Comparison of ENCODE assay signal across 14 cellular contexts in genomic region chr16:57738844-57739243, GRCh38. TPM values are rescaled to one million over a fixed set of nuclear protein-coding genes. Genes with fewer than 3 reads are reported as not detected.
A peak's percentile ranks its signal among the peaks of the same experiment; 100 is the strongest.
DNase-seq lines count a peak whose midpoint lies in the region; ATAC-seq and TF ChIP-seq lines count a peak whose summit lies in the region.
"Had no signal": no experiment of that assay in that cellular context is flagged by ENCODE, and none has a peak within 500 bp of the region (broad histone marks: within the 10 kb centered on the region; RNA-seq: fewer than 3 reads in every experiment).

No MANE protein-coding gene starts in this region.

- no peak overlapping the region for H4K91ac ChIP-seq in neuronal stem cell (ENCODE audit: low read depth, low read length, poor library complexity)

- H3K27me3 ChIP-seq in BLaER1 (no peaks in the 10 kb centered on the region), DND-41 (ENCODE audit: insufficient read depth, low read length, poor library complexity) (no peaks in the 10 kb centered on the region), neuronal stem cell (ENCODE audit: control insufficient read depth in 3 of 3, insufficient read depth in 3 of 3, low read depth in 1 of 3, low read length in 3 of 3) (no peaks in the 10 kb centered on the region)

- H2BK15ac ChIP-seq in neuronal stem cell (ENCODE audit: low read length), result no peak overlapping the region

- H3K27ac ChIP-seq in BLaER1 (0 out of 2 replicates have a peak overlapping the region, but pooled peaks have one; percentile 86), DND-41 (ENCODE audit: low read length) (no peak overlapping the region), neuronal stem cell (replicated peaks; ENCODE audit: low read length) (no peak overlapping the region)
- H3K27ac ChIP-seq: C4-2B had no signal

- peaks cover 44% of the 10 kb centered on the region for H3K36me3 ChIP-seq in BLaER1
- peaks cover 65% of the 10 kb centered on the region for H3K36me3 ChIP-seq in DND-41 (ENCODE audit: insufficient read depth, low read length)
- H3K36me3 ChIP-seq in neuronal stem cell (replicated peaks in 1 of 2; ENCODE audit: control insufficient read depth in 2 of 2, insufficient read depth in 2 of 2, low read length in 2 of 2), result peaks cover 6 to 46% of the 10 kb centered on the region in 2 donors

- H2BK5ac ChIP-seq in neuronal stem cell (ENCODE audit: low read length), result no peak overlapping the region

- H3K4me3 ChIP-seq in BLaER1 (no peak overlapping the region), DND-41 (ENCODE audit: low read depth in 1 of 2, low read length in 2 of 2) (no peak overlapping the region), neuronal stem cell (ENCODE audit: low read length in 2 of 2) (no peak overlapping the region)

- H4K8ac ChIP-seq in neuronal stem cell (ENCODE audit: low read depth, low read length), result no peak overlapping the region

- H2AFZ ChIP-seq in DND-41 (ENCODE audit: low read depth, low read length) (no peak overlapping the region), neuronal stem cell (ENCODE audit: low read length) (no peak overlapping the region)

- no peak overlapping the region for H3K14ac ChIP-seq in neuronal stem cell (ENCODE audit: low read length)

- no peak overlapping the region for H2BK120ac ChIP-seq in neuronal stem cell (ENCODE audit: low read depth, low read length)

- peak overlapping the region; percentile 40 for H3K23ac ChIP-seq in neuronal stem cell (ENCODE audit: low read depth, low read length, poor library complexity)

- WGBS in neuronal stem cell (ENCODE audit: extremely low coverage in 2 of 2, insufficient read length in 2 of 2, insufficient replicate concordance in 1 of 2), 2 donors, result no CpG with 5 or more reads among the region's 7 CpGs

- H3K79me1 ChIP-seq in neuronal stem cell (ENCODE audit: low read depth, low read length), result no peaks in the 10 kb centered on the region

- H3K4me2 ChIP-seq in BLaER1, result peak overlapping the region; percentile 12; the same call in 1 of the 2 replicates
- peak overlapping the region; percentile 25 for H3K4me2 ChIP-seq in DND-41 (ENCODE audit: insufficient read depth, low read length)
- H3K4me2 ChIP-seq in neuronal stem cell (ENCODE audit: insufficient read depth, low read length, poor library complexity, severe bottlenecking), result no peak overlapping the region

- TF ChIP-seq CTCF in DND-41 (IDR thresholded peaks at IDR 0.05; ENCODE audit: borderline replicate concordance, extremely low read depth, low read length, poor library complexity, severe bottlenecking), result no peak

- H3K4me1 ChIP-seq in BLaER1 (peaks cover 85% of the 10 kb centered on the region), DND-41 (ENCODE audit: insufficient read depth, low read length) (peaks cover 38% of the 10 kb centered on the region), neuronal stem cell (ENCODE audit: control insufficient read depth in 2 of 2, insufficient read depth in 1 of 2, low read depth in 1 of 2, low read length in 2 of 2) (peaks cover 11 to 12% of the 10 kb centered on the region in 2 donors)

- no peaks in the 10 kb centered on the region for H4K20me1 ChIP-seq in BLaER1
- H4K20me1 ChIP-seq in DND-41 (ENCODE audit: insufficient read depth, low read length), result peaks cover 15% of the 10 kb centered on the region

- H3K9me3 ChIP-seq in BLaER1 (no peaks in the 10 kb centered on the region), DND-41 (ENCODE audit: insufficient read depth, low read length, severe bottlenecking) (no peaks in the 10 kb centered on the region), neuronal stem cell (replicated peaks in 1 of 2; ENCODE audit: control insufficient read depth in 2 of 2, insufficient read depth in 1 of 2, low read depth in 1 of 2, low read length in 2 of 2) (no peaks in the 10 kb centered on the region)
- H3K9me3 ChIP-seq: Caco-2 had no signal

- DNase-seq in DND-41, result no peak
- peak; percentile 46 for DNase-seq in NCI-H82 treated with DMSO at 0.1 percent for 48 hours (lab: John Stamatoyannopoulos, UW; ENCODE audit: unreplicated experiment)
- DNase-seq in neuronal stem cell (ENCODE audit: low spot score), result no peak
- no peak for DNase-seq in NCI-H1105 (lab: John Stamatoyannopoulos, UW)
- DNase-seq: Caco-2; CD4-positive, alpha-beta T cell; GDM1; GOT3; H9 had no signal

- no peak overlapping the region for H3K9ac ChIP-seq in BLaER1
- H3K9ac ChIP-seq in DND-41 (ENCODE audit: low read depth, low read length), result no peak overlapping the region
- H3K9ac ChIP-seq in neuronal stem cell (ENCODE audit: low read depth, low read length, poor library complexity), result peak overlapping the region; percentile 13

- peaks cover 45% of the 10 kb centered on the region for H3K79me2 ChIP-seq in DND-41 (ENCODE audit: insufficient read depth, low read length)

- H2BK12ac ChIP-seq in neuronal stem cell (ENCODE audit: low read length), result no peak overlapping the region

- H3K4ac ChIP-seq in neuronal stem cell (ENCODE audit: low read length), result no peak overlapping the region

- no peak overlapping the region for H3K18ac ChIP-seq in neuronal stem cell (ENCODE audit: low read length)

- no peak overlapping the region for H2AK5ac ChIP-seq in neuronal stem cell (ENCODE audit: low read depth, low read length)

- no peak for ATAC-seq in DND-41 (ENCODE audit: insufficient read depth, low read depth)
- ATAC-seq in GM21367 (IDR thresholded peaks at IDR 0.05; ENCODE audit: unreplicated experiment), result no peak
- ATAC-seq: HepG2 had no signal

RNA-seq across cellular contexts. Expression of gene KATNB1, which starts 3.3 kb away (rescaled TPM):
- 31.8 TPM for polyA plus RNA-seq in neuronal stem cell (2013, experiment 1 of 2)
- polyA plus RNA-seq in neuronal stem cell (2013, experiment 2 of 2), result 30.8 TPM

RNA-seq across cellular contexts. Expression of gene DRC7, which starts 44.2 kb away (rescaled TPM):
- polyA plus RNA-seq in neuronal stem cell (2013, experiment 1 of 2), result 0.28 TPM
- 0.21 TPM for polyA plus RNA-seq in neuronal stem cell (2013, experiment 2 of 2)
- polyA plus RNA-seq: IgD-negative memory B cell had no signal
